Comparison of ENCODE assay signal across 8 cellular contexts in genomic region chr9:124776952-124777645, GRCh38. TPM values are rescaled to one million over a fixed set of nuclear protein-coding genes. Genes with fewer than 3 reads are reported as not detected.
DNase-seq lines count a peak whose midpoint lies in the region; ATAC-seq and TF ChIP-seq lines count a peak whose summit lies in the region.

OLFML2A (plus strand) TSS chr9:124777133; CDS start chr9:124777271, 138 bp downstream.

- TF ChIP-seq CTCF in psoas muscle (IDR thresholded peaks at IDR 0.05): peak; percentile 27

- intact Hi-C loops in activated T-helper 2 cell treated with anti-CD3 and anti-CD28 coated beads, Interferon-gamma antibody, Interleukin-2, Interleukin-4, amounts not matched to agents 10 μg/mL and 5 μg/mL and 100 μg/mL, durations not matched to agents 14 hours and 24 hours and 36 hours (cut with micrococcal nuclease): loop anchor here (10.0 kb wide), 1 partner anchor 468 kb away; the partner anchor contains the start of gene HSPA5
- intact Hi-C loops in left cardiac atrium (cut with DNase I): loop anchor here (10.0 kb wide), 1 partner anchor 598 kb away; no protein-coding TSS in a partner anchor
- intact Hi-C loops in psoas muscle (cut with DNase I): loop anchor here in 1 of 2 donors (10.0 kb wide), 1 partner anchor 598 kb away; no protein-coding TSS in a partner anchor

- H3K4me3 ChIP-seq in Karpas-422 (ENCODE audit: low read length) (no peak within 1 kb of the TSS), psoas muscle (peak within 1 kb of the TSS; percentile 70)

- H3K36me3 Mint-ChIP-seq in activated T-helper 2 cell treated with anti-CD3 and anti-CD28 coated beads, Interferon-gamma antibody, Interleukin-2, Interleukin-4, amounts not matched to agents 10 μg/mL and 5 μg/mL and 100 μg/mL, durations not matched to agents 14 hours and 24 hours and 36 hours (ENCODE audit: low read depth): no peaks in the 10 kb centered on the region

- H3K4me1 Mint-ChIP-seq in activated T-helper 2 cell treated with anti-CD3 and anti-CD28 coated beads, Interferon-gamma antibody, Interleukin-2, Interleukin-4, amounts not matched to agents 10 μg/mL and 5 μg/mL and 100 μg/mL, durations not matched to agents 14 hours and 24 hours and 36 hours (ENCODE audit: low read depth): peaks cover 23% of the 10 kb centered on the region

- no peak within 1 kb of the TSS for H3K27ac Mint-ChIP-seq in activated T-helper 2 cell treated with anti-CD3 and anti-CD28 coated beads, Interferon-gamma antibody, Interleukin-2, Interleukin-4, amounts not matched to agents 10 μg/mL and 5 μg/mL and 100 μg/mL, durations not matched to agents 14 hours and 24 hours and 36 hours

- H3K36me3 ChIP-seq in Karpas-422 (ENCODE audit: insufficient read depth, low read length) (no peaks in the 10 kb centered on the region), psoas muscle (ENCODE audit: insufficient read depth in 1 of 2, low read depth in 1 of 2) (no peaks in the 10 kb centered on the region)

- H3K9me3 Mint-ChIP-seq in activated T-helper 2 cell treated with anti-CD3 and anti-CD28 coated beads, Interferon-gamma antibody, Interleukin-2, Interleukin-4, amounts not matched to agents 10 μg/mL and 5 μg/mL and 100 μg/mL, durations not matched to agents 14 hours and 24 hours and 36 hours: no peaks in the 10 kb centered on the region

- peaks cover 36% of the 10 kb centered on the region for H3K27me3 Mint-ChIP-seq in activated T-helper 2 cell treated with anti-CD3 and anti-CD28 coated beads, Interferon-gamma antibody, Interleukin-2, Interleukin-4, amounts not matched to agents 10 μg/mL and 5 μg/mL and 100 μg/mL, durations not matched to agents 14 hours and 24 hours and 36 hours (ENCODE audit: low read depth)

- H3K9ac ChIP-seq in Karpas-422 (ENCODE audit: low read length): no peak within 1 kb of the TSS

- H3K79me2 ChIP-seq in Karpas-422 (ENCODE audit: low read length): no peaks in the 10 kb centered on the region

- 1 to 4% (median 2%) methylated on average over 45 to 86 of the region's 86 CpGs for WGBS in psoas muscle, 3 donors

- peak; percentile 50 for DNase-seq in EL
- peak; percentile 4 for DNase-seq in Karpas-422
- DNase-seq in activated T-helper 2 cell treated with anti-CD3 and anti-CD28 coated beads, Interferon-gamma antibody, Interleukin-2, Interleukin-4, amounts not matched to agents 10 μg/mL and 5 μg/mL and 100 μg/mL, durations not matched to agents 14 hours and 24 hours and 36 hours (ENCODE audit: low spot score): no peak
- DNase-seq in left cardiac atrium: no peak
- DNase-seq in psoas muscle: peak in 1 of 2 donors; percentile 65
- no peak for DNase-seq in GM19238 (ENCODE audit: insufficient read length, low spot score)
- no peak for DNase-seq in GOT3 (lab: John Stamatoyannopoulos, UW)

- H3K27me3 ChIP-seq in Karpas-422 (ENCODE audit: low read length) (no peaks in the 10 kb centered on the region), psoas muscle (ENCODE audit: insufficient read depth in 3 of 3, low read length in 2 of 3) (no peaks in the 10 kb centered on the region)

- H3K4me3 Mint-ChIP-seq in activated T-helper 2 cell treated with anti-CD3 and anti-CD28 coated beads, Interferon-gamma antibody, Interleukin-2, Interleukin-4, amounts not matched to agents 10 μg/mL and 5 μg/mL and 100 μg/mL, durations not matched to agents 14 hours and 24 hours and 36 hours (ENCODE audit: low read depth): peak within 1 kb of the TSS; percentile 72

- no peak within 1 kb of the TSS for H3K4me2 ChIP-seq in Karpas-422 (ENCODE audit: low read depth, low read length, poor library complexity, severe bottlenecking)

- H3K4me1 ChIP-seq in Karpas-422 (ENCODE audit: low read length) (no peaks in the 10 kb centered on the region), psoas muscle (peaks cover 9% of the 10 kb centered on the region)

- no peaks in the 10 kb centered on the region for H4K20me1 ChIP-seq in Karpas-422 (ENCODE audit: insufficient read depth, low read depth, low read length)

- no peaks in the 10 kb centered on the region for H3K9me3 ChIP-seq in Karpas-422 (ENCODE audit: low read length)
- H3K9me3 ChIP-seq in psoas muscle: no peaks in the 10 kb centered on the region

- H2AFZ ChIP-seq in Karpas-422 (ENCODE audit: low read length): no peak within 1 kb of the TSS

- H3K9me2 ChIP-seq in Karpas-422 (replicated peaks; ENCODE audit: insufficient read depth, low read length): no peaks in the 10 kb centered on the region

- H3K27ac ChIP-seq in Karpas-422 (ENCODE audit: low read length) (no peak within 1 kb of the TSS), psoas muscle (peak within 1 kb of the TSS; percentile 21)

- peak; percentile 30 to 42 for ATAC-seq in left cardiac atrium
- ATAC-seq in psoas muscle: peak; percentile 20 to 46 (median 34)
- no peak for ATAC-seq in GM19324 (IDR thresholded peaks at IDR 0.05; ENCODE audit: low FRiP score, unreplicated experiment)

RNA-seq across cellular contexts. Expression of gene OLFML2A, which starts in this region (rescaled TPM):
- not detected in 2 replicates for total RNA-seq in Karpas-422 (2014; rRNA removed; shearing (Covaris generic); ENCODE audit: low replicate concordance)
- total RNA-seq in activated T-helper 2 cell treated with anti-CD3 and anti-CD28 coated beads, Interferon-gamma antibody, Interleukin-2, Interleukin-4, amounts not matched to agents 10 μg/mL and 5 μg/mL and 100 μg/mL, durations not matched to agents 14 hours and 24 hours and 36 hours: 0.11 TPM in 1 of 2 replicates, not detected in the other
- total RNA-seq in left cardiac atrium: 10 to 100 TPM; 19.4 to 24.6 TPM
- total RNA-seq in psoas muscle: 10 to 100 TPM in 3 of 4 donors, 1 to 10 TPM in 1; 7.1 to 30.3 (median 13.2) TPM
- 1 to 10 TPM; 3.0 to 5.1 (median 4.0) TPM for polyA plus RNA-seq in psoas muscle

Comparison
In these comparisons a context has a peak if more than half of its experiments do, and no peak if none do; other contexts are left out.
1. Peak in DNase-seq in Karpas-422; RNA of the gene not detected or under 1 TPM.